ENCODE assay signal across 15 cellular contexts in the genomic region with DNA sequence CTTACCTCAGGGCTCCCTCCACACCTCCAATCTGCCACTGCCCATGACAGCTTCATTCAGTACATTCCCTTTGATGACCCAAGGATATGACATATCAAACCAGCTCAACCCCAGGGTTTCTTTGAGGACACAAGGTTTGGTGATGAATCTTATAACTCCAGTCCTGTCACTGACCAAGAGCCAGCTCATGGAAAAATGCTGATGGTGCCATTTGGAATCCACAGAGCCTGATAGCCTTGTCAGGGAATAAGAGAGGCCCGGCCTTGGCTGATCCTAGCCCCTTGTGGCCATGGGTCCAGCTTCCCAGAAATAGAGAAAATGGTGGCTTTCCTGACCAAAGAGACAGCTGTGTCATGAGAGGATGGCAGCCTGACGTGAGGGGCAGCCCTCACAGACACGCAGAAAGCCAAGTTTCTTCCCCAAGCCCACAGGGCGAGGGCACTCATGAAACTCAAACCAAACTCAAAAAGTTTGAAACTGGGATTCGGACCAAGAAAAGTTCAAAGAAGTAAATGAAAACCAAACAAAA.
DNase-seq lines count a peak whose midpoint lies in the region; ATAC-seq, FAIRE-seq and TF ChIP-seq lines count a peak whose summit lies in the region.
"Had no signal": no experiment of that assay in that cellular context is flagged by ENCODE, and none has a peak within 500 bp of the region (broad histone marks: within the 10 kb centered on the region; RNA-seq: fewer than 3 reads in every experiment).

No MANE protein-coding gene starts in this region.

- DNase-seq in K562 (ENCODE audit: extremely low read depth in 1 of 4, low spot score in 3 of 4) = no peak
- DNase-seq in esophagus muscularis mucosa (ENCODE audit: extremely low spot score) = peak; percentile 83
- DNase-seq in transverse colon = no peak
- DNase-seq in brain microvascular endothelial cell = no peak
- DNase-seq in ACHN = no peak
- DNase-seq in GM10248 (ENCODE audit: extremely low spot score) = no peak
- DNase-seq: CD4-positive, alpha-beta T cell; HCEC 1CT; HFFc6; KG1 had no signal

- TF ChIP-seq POLR2A in K562 (conservative IDR thresholded peaks at IDR 0.05) (no peak), esophagus muscularis mucosa (IDR thresholded peaks at IDR 0.05; ENCODE audit: low read depth) (no peak), transverse colon (IDR thresholded peaks at IDR 0.05) (no peak)

- H2AFZ ChIP-seq in K562 (ENCODE audit: low read depth, low read length) = no peak overlapping the region

- POLR2A ChIA-PET in K562 (lab: Yijun Ruan, JAX) (interaction anchor here (0.7 kb wide), 1 partner anchor 17 kb away, joined by 3 read pairs; no protein-coding TSS in a partner anchor), GM10248 (lab: Yijun Ruan, JAX) (no interaction called here)

- H3K9me1 ChIP-seq in K562 (ENCODE audit: control insufficient read depth, insufficient read depth, low read length) = no peaks in the 10 kb centered on the region

- no peaks in the 10 kb centered on the region for H3K36me3 ChIP-seq in K562 (ENCODE audit: control insufficient read depth, insufficient read depth, low read length)
- H3K36me3 ChIP-seq in esophagus muscularis mucosa = peaks cover 0 to 6% (median 0%) of the 10 kb centered on the region in 4 donors
- no peaks in the 10 kb centered on the region for H3K36me3 ChIP-seq in transverse colon
- H3K36me3 ChIP-seq in brain microvascular endothelial cell (replicated peaks) = no peaks in the 10 kb centered on the region

- no peak for TF ChIP-seq RAD21 in K562 (CRISPR knock-in tag; conservative IDR thresholded peaks at IDR 0.05 in 1 of 2, IDR thresholded peaks at IDR 0.05 in 1 of 2)

- H3K27me3 ChIP-seq in K562 (ENCODE audit: control insufficient read depth in 2 of 2, insufficient read depth in 2 of 2, low read length in 2 of 2) (peaks cover 17 to 48% of the 10 kb centered on the region in 2 experiments; a peak in 4 of 5 replicates), esophagus muscularis mucosa (no peaks in the 10 kb centered on the region), transverse colon (no peaks in the 10 kb centered on the region), brain microvascular endothelial cell (replicated peaks) (no peaks in the 10 kb centered on the region)

- H3K9me3 ChIP-seq in K562 (replicated peaks; ENCODE audit: control insufficient read depth, insufficient read depth, low read depth, low read length) (no peaks in the 10 kb centered on the region), esophagus muscularis mucosa (no peaks in the 10 kb centered on the region), transverse colon (no peaks in the 10 kb centered on the region)

- intact Hi-C loops in K562 (cut with micrococcal nuclease) (no loop called here), esophagus muscularis mucosa (cut with DNase I) (no loop called here), transverse colon (cut with DNase I; ENCODE audit: low total_unique reads) (no loop called here)

- CTCF ChIA-PET in K562 (lab: Yijun Ruan, JAX; ENCODE audit: low intra/inter-chr PET ratio) (no interaction called here), GM10248 (lab: Yijun Ruan, JAX) (interaction anchor here (1.3 kb wide), 1 partner anchor 9 kb away, joined by 9 read pairs; no protein-coding TSS in a partner anchor)

- TF ChIP-seq CTCF in C4-2B (conservative IDR thresholded peaks at IDR 0.05) (no peak), K562 (IDR thresholded peaks at IDR 0.05 in 2 of 3, conservative IDR thresholded peaks at IDR 0.05 in 1 of 3; ENCODE audit: insufficient read depth in 2 of 3, low read depth in 1 of 3, low read length in 3 of 3) (no peak), esophagus muscularis mucosa (IDR thresholded peaks at IDR 0.05) (no peak), transverse colon (IDR thresholded peaks at IDR 0.05) (no peak), brain microvascular endothelial cell (IDR thresholded peaks at IDR 0.05; ENCODE audit: low read depth, low read length, missing control alignments) (no peak), GM10248 (IDR thresholded peaks at IDR 0.05; ENCODE audit: control extremely low read depth, extremely low read depth, low read depth, missing control alignments) (no peak)

- no peak overlapping the region for H3K9ac ChIP-seq in K562 (ENCODE audit: insufficient read depth in 1 of 2, low read depth in 2 of 2, low read length in 2 of 2)

- no peaks in the 10 kb centered on the region for H3K4me1 ChIP-seq in K562 (replicated peaks in 1 of 2; ENCODE audit: control insufficient read depth in 2 of 2, insufficient read depth in 2 of 2, low read length in 2 of 2)
- peaks cover 0 to 13% (median 3%) of the 10 kb centered on the region in 4 donors for H3K4me1 ChIP-seq in esophagus muscularis mucosa
- H3K4me1 ChIP-seq in transverse colon = peaks cover 6 to 21% (median 15%) of the 10 kb centered on the region in 4 donors

- TF ChIP-seq EP300 in K562 (IDR thresholded peaks at IDR 0.05; ENCODE audit: low read length) (no peak), esophagus muscularis mucosa (IDR thresholded peaks at IDR 0.05) (no peak), transverse colon (IDR thresholded peaks at IDR 0.05; ENCODE audit: low read depth) (no peak)

- in situ Hi-C loops in K562 (cut with MboI) (loop anchor here (10.0 kb wide), 1 partner anchor 598 kb away; no protein-coding TSS in a partner anchor), transverse colon (cut with MboI; ENCODE audit: low pct_ligation_motif_present in 1 of 4, low pct_unique_long_range_greater_than_20kb in 1 of 4, low sequenced_read_pairs in 3 of 4) (loop anchor here in 1 of 4 donors (10.0 kb wide), 1 partner anchor 198 kb away; no protein-coding TSS in a partner anchor), brain microvascular endothelial cell (cut with HindIII; ENCODE audit: low pct_ligation_motif_present, low sequenced_read_pairs) (no loop called here), ACHN (cut with HindIII; ENCODE audit: low pct_ligation_motif_present, low pct_unique_long_range_greater_than_20kb, low sequenced_read_pairs) (no loop called here)

- FAIRE-seq in K562 (lab: Jason Lieb, UNC) = no peak
- FAIRE-seq: A204.1, GM12891 had no signal

- ATAC-seq in K562 (no peak), GM21825 (IDR thresholded peaks at IDR 0.05; ENCODE audit: unreplicated experiment) (no peak)

- 0 out of 2 replicates have a peak, but pooled peaks cover 4% of the 10 kb centered on the region for H4K20me1 ChIP-seq in K562 (replicated peaks; ENCODE audit: control insufficient read depth, insufficient read depth, low read length)

- no peak overlapping the region for H3K4me2 ChIP-seq in K562 (ENCODE audit: insufficient read depth, low read length)

- H3K27ac ChIP-seq in C4-2B = peak overlapping the region; percentile 60
- H3K27ac ChIP-seq in K562 (ENCODE audit: extremely low read depth, low read depth, low read length) = no peak overlapping the region
- no peak overlapping the region for H3K27ac ChIP-seq in esophagus muscularis mucosa (replicated peaks in 1 of 4)
- peak overlapping the region in 3 of 4 donors; percentile 66 to 74 (median 67) for H3K27ac ChIP-seq in transverse colon
- no peak overlapping the region for H3K27ac ChIP-seq in brain microvascular endothelial cell
- H3K27ac ChIP-seq: HL-60 had no signal

- H3K4me3 ChIP-seq in K562 (no peak overlapping the region), esophagus muscularis mucosa (no peak overlapping the region), transverse colon (no peak overlapping the region), brain microvascular endothelial cell (ENCODE audit: low read depth, low read length) (no peak overlapping the region)

- H3K79me2 ChIP-seq in K562 (ENCODE audit: control insufficient read depth, insufficient read depth, low read length) = no peaks in the 10 kb centered on the region

- WGBS in K562 (ENCODE audit: insufficient coverage, low coverage, missing lambda C conversion rate) = 0% methylated on average over 5 of the region's 5 CpGs
- WGBS in esophagus muscularis mucosa = 87% methylated on average over 5 of the region's 5 CpGs
- 73 to 81% methylated on average over 5 of the region's 5 CpGs for WGBS in transverse colon (ENCODE audit: low coverage in 1 of 2), 2 donors

- BruUV-seq in K562 (replicated peaks; lab: Mats Ljungman, UMichigan) = no TSS peak

TF ChIP-seq in K562, 482 proteins besides CTCF, POLR2A, EP300 and RAD21 (continues in another document):
- TF ChIP-seq ZNF316 (IDR thresholded peaks at IDR 0.05) = peak; percentile 61
- TF ChIP-seq MAFK (IDR thresholded peaks at IDR 0.05; ENCODE audit: low read length) = peak; percentile 18; the same call in 1 of the 2 replicates
- TF ChIP-seq SMAD2 (IDR thresholded peaks at IDR 0.05; ENCODE audit: low read depth, low read length) = no peak
- TF ChIP-seq USF2 (CRISPR knock-in tag; IDR thresholded peaks at IDR 0.05) = no peak
- TF ChIP-seq HNRNPH1 (optimal IDR thresholded peaks at IDR 0.05; ENCODE audit: low read depth, low read length) = no peak
- no peak for TF ChIP-seq ZNF75A (CRISPR knock-in tag; IDR thresholded peaks at IDR 0.05)
- no peak for TF ChIP-seq ERF (CRISPR knock-in tag; IDR thresholded peaks at IDR 0.05)
- no peak for TF ChIP-seq ARID2 (IDR thresholded peaks at IDR 0.05)
- no peak for TF ChIP-seq CSDE1 (IDR thresholded peaks at IDR 0.05)
- peak; percentile 46; the same call in 1 of the 2 replicates for TF ChIP-seq C11orf30 (IDR thresholded peaks at IDR 0.05; ENCODE audit: low read depth)
- TF ChIP-seq MAFG (tag; conservative IDR thresholded peaks at IDR 0.05) = peak; percentile 37; the same call in 1 of the 2 replicates

Comparison
In these comparisons a context has a peak if more than half of its experiments do, and no peak if none do; other contexts are left out.
1. H3K27ac ChIP-seq: peak in C4-2B (single experiment) and transverse colon (3 of 4); none in K562 (single experiment), esophagus muscularis mucosa (0 of 4) and brain microvascular endothelial cell (single experiment).